In the genomic region with DNA sequence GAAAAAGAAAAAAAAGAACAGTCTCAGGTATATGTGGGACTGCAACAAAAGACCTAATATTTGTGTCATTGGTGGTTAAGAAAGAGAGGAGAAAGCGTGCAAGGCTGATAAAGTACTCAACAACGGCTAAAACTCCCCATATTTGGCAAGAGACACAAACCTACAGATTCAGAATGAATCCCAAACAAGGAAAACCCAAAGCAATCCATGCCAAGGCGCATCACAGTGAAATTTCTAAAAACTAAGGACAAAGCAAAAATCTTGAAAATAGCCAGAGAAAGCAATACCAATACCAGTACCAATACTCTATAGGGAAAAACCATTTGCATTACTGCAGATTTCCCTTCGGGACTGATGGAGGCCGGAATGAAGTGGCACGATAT, we compare ENCODE assay signal across 20 cellular contexts.
"Had no signal": no experiment of that assay in that cellular context is flagged by ENCODE, and none has a peak within 500 bp of the region (broad histone marks: within the 10 kb centered on the region; RNA-seq: fewer than 3 reads in every experiment).

No MANE protein-coding gene starts in this region.

- H3K27ac ChIP-seq: HL-60, RWPE1 had no signal

- H3K4me2 ChIP-seq: SK-N-SH had no signal

- DNase-seq: KBM-7, NCI-H1048, NCI-H1105, NCI-H1417, NCI-H1436 treated with DMSO at 0.1 percent for 48 hours, NCI-H1694, NCI-H187 treated with DMSO at 0.1 percent for 48 hours, NCI-H2029 treated with DMSO at 0.1 percent for 48 hours, NCI-H2227 treated with DMSO at 0.1 percent for 48 hours, NCI-H524, NCI-H526 treated with DMSO at 0.1 percent for 48 hours, NCI-H748 treated with DMSO at 0.1 percent for 48 hours, PC-3, SHP77, SK-N-SH, SW 1271 had no signal

- H3K9me3 ChIP-seq: SK-N-SH had no signal

- ATAC-seq: Panc1, PC-3 had no signal

- H3K4me1 Mint-ChIP-seq: IgD-negative memory B cell had no signal

- H3K9ac ChIP-seq: SK-N-SH had no signal

- H3K36me3 Mint-ChIP-seq: IgD-negative memory B cell had no signal

- H3K27ac Mint-ChIP-seq: IgD-negative memory B cell had no signal

- H3K4me3 Mint-ChIP-seq: IgD-negative memory B cell had no signal
